ENCODE assay signal across 32 cellular contexts in genomic region chr13:100403675-100404074, GRCh38.
"Had no signal": no experiment of that assay in that cellular context is flagged by ENCODE, and none has a peak within 500 bp of the region (broad histone marks: within the 10 kb centered on the region; RNA-seq: fewer than 3 reads in every experiment).

No MANE protein-coding gene starts in this region.

- H3K27ac ChIP-seq: ascending aorta, cardiac muscle cell, Peyer's patch, SJSA1, WERI-Rb-1 had no signal

- H3K9me2 ChIP-seq: SK-N-SH had no signal

- H3K27me3 Mint-ChIP-seq: activated CD4-positive, alpha-beta memory T cell treated with anti-CD3 and anti-CD28 coated beads for 36 hours; activated CD4-positive, alpha-beta T cell treated with anti-CD3 and anti-CD28 coated beads, Interleukin-2, amount 10 ng/mL, durations not matched to agents 7 days and 5 days; activated naive CD4-positive, alpha-beta T cell treated with anti-CD3 and anti-CD28 coated beads, Interleukin-2, amount 50 U/mL, for 24 hours; activated naive CD8-positive, alpha-beta T cell treated with anti-CD3 and anti-CD28 coated beads, Interleukin-2, amount 10 ng/mL, durations not matched to agents 7 days and 5 days; central memory CD8-positive, alpha-beta T cell had no signal

- H3K4me3 Mint-ChIP-seq: activated CD4-positive, alpha-beta memory T cell treated with anti-CD3 and anti-CD28 coated beads for 36 hours; activated CD4-positive, alpha-beta T cell treated with anti-CD3 and anti-CD28 coated beads, Interleukin-2, amount 10 ng/mL, durations not matched to agents 7 days and 5 days; activated naive CD4-positive, alpha-beta T cell treated with anti-CD3 and anti-CD28 coated beads, Interleukin-2, amount 50 U/mL, for 24 hours; activated naive CD8-positive, alpha-beta T cell treated with anti-CD3 and anti-CD28 coated beads, Interleukin-2, amount 10 ng/mL, durations not matched to agents 7 days and 5 days; central memory CD8-positive, alpha-beta T cell; T-helper 1 cell treated with Interleukin-12 subunit alpha and Interleukin-12 subunit beta and Interleukin-4 antibody, amounts not matched to agents 30 μg/mL and 1 μg/mL, for 36 hours; T-helper 2 cell treated with Interferon-gamma antibody and Interleukin-4, amounts not matched to agents 5 μg/mL and 100 μg/mL, for 36 hours had no signal

- H3K4me1 Mint-ChIP-seq: activated naive CD4-positive, alpha-beta T cell treated with anti-CD3 and anti-CD28 coated beads, Interleukin-2, amount 50 U/mL, for 24 hours; central memory CD8-positive, alpha-beta T cell had no signal

- H3K4me1 ChIP-seq: ascending aorta, Peyer's patch, SJSA1 had no signal

- H3K36me3 ChIP-seq: cardiac muscle cell, Peyer's patch, SJSA1, WERI-Rb-1 had no signal

- H3K4me2 ChIP-seq: SK-N-SH had no signal

- DNase-seq: activated CD4-positive, alpha-beta memory T cell treated with anti-CD3 and anti-CD28 coated beads for 36 hours; activated CD4-positive, alpha-beta T cell treated with anti-CD3 and anti-CD28 coated beads, Interleukin-2, amount 10 ng/mL, durations not matched to agents 7 days and 5 days; activated CD8-positive, alpha-beta memory T cell treated with anti-CD3 and anti-CD28 coated beads, Interleukin-2, amount 50 U/mL, for 4 hours; activated effector memory CD4-positive, alpha-beta T cell treated with anti-CD3 and anti-CD28 coated beads, Interleukin-2, amount 50 U/mL, for 16 hours; activated naive CD4-positive, alpha-beta T cell treated with Interleukin-2 at 50 U/mL for 16 hours; activated naive CD8-positive, alpha-beta T cell treated with anti-CD3 and anti-CD28 coated beads, Interleukin-2, amount 10 ng/mL, durations not matched to agents 7 days and 5 days; activated T-cell treated with anti-CD3 and anti-CD28 coated beads for 4 hours; activated T-cell treated with anti-CD3 and anti-CD28 coated beads, Interleukin-2, amount 50 U/mL, for 48 hours; amygdala; NCI-H1092 treated with DMSO at 0.1 percent for 48 hours; NCI-H1417; NCI-H146; NCI-H187; NCI-H2029 treated with DMSO at 0.1 percent for 48 hours; NCI-H2107; NCI-H2171; NCI-H510A; NCI-H526 treated with DMSO at 0.1 percent for 48 hours; PC-3; Peyer's patch; RPMI8226; SHP77 treated with DMSO at 0.1 percent for 48 hours; SK-N-SH; WERI-Rb-1 had no signal

- H3K27me3 ChIP-seq: ascending aorta, cardiac muscle cell, Peyer's patch, SJSA1 had no signal

- H3K4me3 ChIP-seq: ascending aorta, cardiac muscle cell, K562, Peyer's patch, SJSA1 had no signal

- ATAC-seq: K562, PC-3 had no signal

- H3K27ac Mint-ChIP-seq: activated CD4-positive, alpha-beta memory T cell treated with anti-CD3 and anti-CD28 coated beads for 36 hours; activated CD4-positive, alpha-beta T cell treated with anti-CD3 and anti-CD28 coated beads, Interleukin-2, amount 10 ng/mL, durations not matched to agents 7 days and 5 days; activated naive CD4-positive, alpha-beta T cell treated with anti-CD3 and anti-CD28 coated beads, Interleukin-2, amount 50 U/mL, for 24 hours; activated naive CD8-positive, alpha-beta T cell treated with anti-CD3 and anti-CD28 coated beads, Interleukin-2, amount 10 ng/mL, durations not matched to agents 7 days and 5 days; T-helper 1 cell treated with Interleukin-12 subunit alpha and Interleukin-12 subunit beta and Interleukin-4 antibody, amounts not matched to agents 30 μg/mL and 1 μg/mL, for 36 hours; T-helper 2 cell treated with Interferon-gamma antibody and Interleukin-4, amounts not matched to agents 5 μg/mL and 100 μg/mL, for 36 hours had no signal
